Comparison of ENCODE assay signal across 17 cellular contexts in genomic region chr1:160672118-160672517, GRCh38. TPM values are rescaled to one million over a fixed set of nuclear protein-coding genes. Genes with fewer than 3 reads are reported as not detected.
"Had no signal": no experiment of that assay in that cellular context is flagged by ENCODE, and none has a peak within 500 bp of the region (broad histone marks: within the 10 kb centered on the region; RNA-seq: fewer than 3 reads in every experiment).

No MANE protein-coding gene starts in this region.

- DNase-seq: activated CD4-positive, alpha-beta T cell treated with anti-CD3 and anti-CD28 coated beads, Interleukin-2, amount 50 U/mL, for 4 hours; activated CD8-positive, alpha-beta memory T cell treated with anti-CD3 and anti-CD28 coated beads, Interleukin-2, amount 50 U/mL, for 48 hours; activated naive CD4-positive, alpha-beta T cell treated with anti-CD3 and anti-CD28 coated beads for 36 hours; amniotic stem cell; brain microvascular endothelial cell; cerebellar nuclear complex; mammary epithelial cell; nephron progenitor cell; stimulated activated CD4-positive, alpha-beta T cell treated with anti-CD3 and anti-CD28 coated beads, Interleukin-2, amount 100 ng/mL, for 24 hours; stimulated activated naive B cell treated with anti-CD40 and anti-IgM and Interleukin-4, amounts not matched to agents 10 μg/mL and 1 μg/mL and 100 μg/mL, for 72 hours; substantia nigra; transverse colon had no signal

- H3K36me3 ChIP-seq: brain microvascular endothelial cell, esophagus muscularis mucosa, transverse colon had no signal

- ATAC-seq: sciatic nerve had no signal

- H3K27me3 ChIP-seq: brain microvascular endothelial cell, transverse colon had no signal

- H3K4me3 ChIP-seq: esophagus muscularis mucosa, transverse colon had no signal

- H3K27ac ChIP-seq: brain microvascular endothelial cell, esophagus muscularis mucosa had no signal

- H3K4me1 ChIP-seq: esophagus muscularis mucosa had no signal

RNA-seq across cellular contexts. Expression of gene SLAMF1, which starts 25.3 kb away (rescaled TPM):
- total RNA-seq: fibroblast of villous mesenchyme, mammary epithelial cell, pulmonary artery endothelial cell had no signal
- polyA plus RNA-seq: mammary epithelial cell had no signal

RNA-seq across cellular contexts. Expression of gene CD48, which starts 39.5 kb away (rescaled TPM):
- total RNA-seq: dermis microvascular lymphatic vessel endothelial cell, fibroblast of villous mesenchyme, mammary epithelial cell, pulmonary artery endothelial cell had no signal
- polyA plus RNA-seq: mammary epithelial cell had no signal
